15 cellular contexts compared by ENCODE assay signal in genomic region chr6:152121910-152122309, GRCh38.
DNase-seq lines count a peak whose midpoint lies in the region; ATAC-seq and TF ChIP-seq lines count a peak whose summit lies in the region.
"Had no signal": no experiment of that assay in that cellular context is flagged by ENCODE, and none has a peak within 500 bp of the region (broad histone marks: within the 10 kb centered on the region; RNA-seq: fewer than 3 reads in every experiment).

No MANE protein-coding gene starts in this region.

- no peak overlapping the region for H3K4me3 ChIP-seq in heart left ventricle
- no peak overlapping the region for H3K4me3 ChIP-seq in fibroblast of the aortic adventitia (ENCODE audit: low read depth, low read length)
- no peak overlapping the region for H3K4me3 ChIP-seq in aorta (ENCODE audit: low read length in 2 of 2)
- H3K4me3 ChIP-seq in A673 (ENCODE audit: low read depth, low read length, poor library complexity, severe bottlenecking) = no peak overlapping the region
- H3K4me3 ChIP-seq: A549, K562, PC-9 had no signal

- POLR2A ChIA-PET in A673 (lab: Charles Lee; ENCODE audit: low non-redundant PET) (no interaction called here), WTC11 (lab: Charles Lee) (no interaction called here)

- H3K36me3 Mint-ChIP-seq in WTC11 = no peaks in the 10 kb centered on the region

- H3K36me3 ChIP-seq in heart left ventricle = peaks cover 0 to 79% (median 61%) of the 10 kb centered on the region in 9 donors
- H3K36me3 ChIP-seq in aorta (ENCODE audit: control insufficient read depth in 1 of 2, insufficient read depth in 2 of 2, low read length in 1 of 2) = peaks cover 3% of the 10 kb centered on the region in 2 donors
- no peaks in the 10 kb centered on the region for H3K36me3 ChIP-seq in A673 (ENCODE audit: insufficient read depth, low read length, poor library complexity, severe bottlenecking)

- H3K4me1 ChIP-seq in heart left ventricle (peaks cover 0 to 24% (median 5%) of the 10 kb centered on the region in 12 donors), aorta (ENCODE audit: control insufficient read depth in 1 of 2, insufficient read depth in 2 of 2, low read length in 2 of 2) (no peaks in the 10 kb centered on the region), A673 (ENCODE audit: insufficient read depth, low read length, poor library complexity, severe bottlenecking) (no peaks in the 10 kb centered on the region)
- H3K4me1 ChIP-seq: A549 had no signal

- DNase-seq in heart left ventricle (no peak), cardiac septum (ENCODE audit: low spot score) (no peak), fibroblast of the aortic adventitia (ENCODE audit: low read depth) (peak; percentile 69), midbrain (lab: John Stamatoyannopoulos, UW) (peak; percentile 11), aorta (no peak), A673 (ENCODE audit: low spot score) (no peak), WTC11 (ENCODE audit: low spot score) (no peak)
- DNase-seq in stimulated activated naive CD8-positive, alpha-beta T cell treated with anti-CD3 and anti-CD28 coated beads, Interleukin-15, Interleukin-2, amounts not matched to agents 100 U/mL and 50 U/mL, for 24 hours = no peak
- DNase-seq: NCI-H1417 treated with DMSO at 0.1 percent for 48 hours, NCI-H2029, NCI-H510A, NCI-H774, PC-9 had no signal

- peaks cover 5% of the 10 kb centered on the region for H3K9me3 Mint-ChIP-seq in WTC11

- H3K27me3 Mint-ChIP-seq in WTC11 (ENCODE audit: low read depth) = no peaks in the 10 kb centered on the region

- CTCF ChIA-PET in A673 (lab: Charles Lee) = no interaction called here
- CTCF ChIA-PET in WTC11 (lab: Charles Lee) = no interaction called here

- H3K27ac ChIP-seq in heart left ventricle (peak overlapping the region in 3 of 12 donors; percentile 8 to 13 (median 8)), aorta (ENCODE audit: low read depth in 1 of 2, low read length in 2 of 2) (no peak overlapping the region), A673 (ENCODE audit: low read depth, low read length, poor library complexity, severe bottlenecking) (no peak overlapping the region)
- H3K27ac ChIP-seq: A549, PC-9 had no signal

- no peak for TF ChIP-seq POLR2A in heart left ventricle (IDR thresholded peaks at IDR 0.05)

- ATAC-seq in heart left ventricle = peak in 3 of 4 donors; percentile 28 to 64 (median 34)
- peak; percentile 42 for ATAC-seq in aorta (ENCODE audit: low FRiP score)
- no peak for ATAC-seq in stimulated activated naive CD8-positive, alpha-beta T cell treated with anti-CD3 and anti-CD28 coated beads, Interleukin-15, Interleukin-2, amounts not matched to agents 100 U/mL and 50 U/mL, for 24 hours
- ATAC-seq in WTC11 = no peak
- ATAC-seq: A549, K562 had no signal

- WGBS in heart left ventricle, 4 donors = 38 to 56% (median 46%) methylated on average over 3 of the region's 3 CpGs
- 5 to 22% methylated on average over 3 of the region's 3 CpGs for WGBS in aorta, 2 donors

- TF ChIP-seq CTCF in heart left ventricle (IDR thresholded peaks at IDR 0.05) (no peak), fibroblast of the aortic adventitia (IDR thresholded peaks at IDR 0.05; ENCODE audit: insufficient read depth, low read length) (no peak), A673 (conservative IDR thresholded peaks at IDR 0.05; ENCODE audit: low read depth, low read length) (no peak), WTC11 (IDR thresholded peaks at IDR 0.05) (no peak)

- intact Hi-C loops in heart left ventricle (cut with DNase I) = loop anchor here in 8 of 10 donors (5.0 to 10.0 kb wide), 5 partner anchors 355 to 447 kb away; no protein-coding TSS in a partner anchor
- intact Hi-C loops in cardiac septum (cut with DNase I) = no loop called here
- intact Hi-C loops in aorta (cut with DNase I) = loop anchor here (10.0 kb wide), 1 partner anchor 447 kb away; no protein-coding TSS in a partner anchor
- intact Hi-C loops in A673 (cut with micrococcal nuclease; ENCODE audit: unreplicated experiment) = loop anchor here (10.0 kb wide), 1 partner anchor 447 kb away; no protein-coding TSS in a partner anchor

- no peak overlapping the region for H3K4me3 Mint-ChIP-seq in WTC11

- H3K4me1 Mint-ChIP-seq in WTC11 = no peaks in the 10 kb centered on the region

- no peaks in the 10 kb centered on the region for H3K27me3 ChIP-seq in heart left ventricle
- H3K27me3 ChIP-seq in aorta (ENCODE audit: control insufficient read depth in 1 of 2, insufficient read depth in 2 of 2, low read length in 1 of 2) = no peaks in the 10 kb centered on the region
- H3K27me3 ChIP-seq in A673 (replicated peaks; ENCODE audit: insufficient read depth, low read depth, low read length, poor library complexity) = no peaks in the 10 kb centered on the region

- H3K9me3 ChIP-seq in heart left ventricle (no peaks in the 10 kb centered on the region), aorta (ENCODE audit: control insufficient read depth, low read length) (no peaks in the 10 kb centered on the region), A673 (ENCODE audit: low read depth, low read length, poor library complexity, severe bottlenecking) (no peaks in the 10 kb centered on the region)
- H3K9me3 ChIP-seq: A549 had no signal

- no peak overlapping the region for H3K27ac Mint-ChIP-seq in WTC11

- no TSS peak for BruUV-seq in A673 (replicated peaks; lab: Mats Ljungman, UMichigan)

TF ChIP-seq in WTC11, 78 proteins besides CTCF, POLR2A, EP300 and RAD21 (continues in another document):
- TF ChIP-seq NR2C2 (CRISPR knock-in tag; IDR thresholded peaks at IDR 0.05) (no peak), GABPB1 (CRISPR knock-in tag; IDR thresholded peaks at IDR 0.05) (no peak), NR1H2 (CRISPR knock-in tag; IDR thresholded peaks at IDR 0.05) (no peak), NR3C1 (CRISPR knock-in tag; conservative IDR thresholded peaks at IDR 0.05; ENCODE audit: low read depth) (no peak)
- TF ChIP-seq, protein P1, sequence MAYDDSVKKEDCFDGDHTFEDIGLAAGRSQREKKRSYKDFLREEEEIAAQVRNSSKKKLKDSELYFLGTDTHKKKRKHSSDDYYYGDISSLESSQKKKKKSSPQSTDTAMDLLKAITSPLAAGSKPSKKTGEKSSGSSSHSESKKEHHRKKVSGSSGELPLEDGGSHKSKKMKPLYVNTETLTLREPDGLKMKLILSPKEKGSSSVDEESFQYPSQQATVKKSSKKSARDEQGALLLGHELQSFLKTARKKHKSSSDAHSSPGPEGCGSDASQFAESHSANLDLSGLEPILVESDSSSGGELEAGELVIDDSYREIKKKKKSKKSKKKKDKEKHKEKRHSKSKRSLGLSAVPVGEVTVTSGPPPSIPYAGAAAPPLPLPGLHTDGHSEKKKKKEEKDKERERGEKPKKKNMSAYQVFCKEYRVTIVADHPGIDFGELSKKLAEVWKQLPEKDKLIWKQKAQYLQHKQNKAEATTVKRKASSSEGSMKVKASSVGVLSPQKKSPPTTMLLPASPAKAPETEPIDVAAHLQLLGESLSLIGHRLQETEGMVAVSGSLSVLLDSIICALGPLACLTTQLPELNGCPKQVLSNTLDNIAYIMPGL (CRISPR knock-in tag; IDR thresholded peaks at IDR 0.05) = no peak
- TF ChIP-seq, protein P2, sequence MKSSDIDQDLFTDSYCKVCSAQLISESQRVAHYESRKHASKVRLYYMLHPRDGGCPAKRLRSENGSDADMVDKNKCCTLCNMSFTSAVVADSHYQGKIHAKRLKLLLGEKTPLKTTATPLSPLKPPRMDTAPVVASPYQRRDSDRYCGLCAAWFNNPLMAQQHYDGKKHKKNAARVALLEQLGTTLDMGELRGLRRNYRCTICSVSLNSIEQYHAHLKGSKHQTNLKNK (CRISPR knock-in tag; IDR thresholded peaks at IDR 0.05) = no peak
- TF ChIP-seq, protein P3, sequence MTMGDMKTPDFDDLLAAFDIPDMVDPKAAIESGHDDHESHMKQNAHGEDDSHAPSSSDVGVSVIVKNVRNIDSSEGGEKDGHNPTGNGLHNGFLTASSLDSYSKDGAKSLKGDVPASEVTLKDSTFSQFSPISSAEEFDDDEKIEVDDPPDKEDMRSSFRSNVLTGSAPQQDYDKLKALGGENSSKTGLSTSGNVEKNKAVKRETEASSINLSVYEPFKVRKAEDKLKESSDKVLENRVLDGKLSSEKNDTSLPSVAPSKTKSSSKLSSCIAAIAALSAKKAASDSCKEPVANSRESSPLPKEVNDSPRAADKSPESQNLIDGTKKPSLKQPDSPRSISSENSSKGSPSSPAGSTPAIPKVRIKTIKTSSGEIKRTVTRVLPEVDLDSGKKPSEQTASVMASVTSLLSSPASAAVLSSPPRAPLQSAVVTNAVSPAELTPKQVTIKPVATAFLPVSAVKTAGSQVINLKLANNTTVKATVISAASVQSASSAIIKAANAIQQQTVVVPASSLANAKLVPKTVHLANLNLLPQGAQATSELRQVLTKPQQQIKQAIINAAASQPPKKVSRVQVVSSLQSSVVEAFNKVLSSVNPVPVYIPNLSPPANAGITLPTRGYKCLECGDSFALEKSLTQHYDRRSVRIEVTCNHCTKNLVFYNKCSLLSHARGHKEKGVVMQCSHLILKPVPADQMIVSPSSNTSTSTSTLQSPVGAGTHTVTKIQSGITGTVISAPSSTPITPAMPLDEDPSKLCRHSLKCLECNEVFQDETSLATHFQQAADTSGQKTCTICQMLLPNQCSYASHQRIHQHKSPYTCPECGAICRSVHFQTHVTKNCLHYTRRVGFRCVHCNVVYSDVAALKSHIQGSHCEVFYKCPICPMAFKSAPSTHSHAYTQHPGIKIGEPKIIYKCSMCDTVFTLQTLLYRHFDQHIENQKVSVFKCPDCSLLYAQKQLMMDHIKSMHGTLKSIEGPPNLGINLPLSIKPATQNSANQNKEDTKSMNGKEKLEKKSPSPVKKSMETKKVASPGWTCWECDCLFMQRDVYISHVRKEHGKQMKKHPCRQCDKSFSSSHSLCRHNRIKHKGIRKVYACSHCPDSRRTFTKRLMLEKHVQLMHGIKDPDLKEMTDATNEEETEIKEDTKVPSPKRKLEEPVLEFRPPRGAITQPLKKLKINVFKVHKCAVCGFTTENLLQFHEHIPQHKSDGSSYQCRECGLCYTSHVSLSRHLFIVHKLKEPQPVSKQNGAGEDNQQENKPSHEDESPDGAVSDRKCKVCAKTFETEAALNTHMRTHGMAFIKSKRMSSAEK (CRISPR knock-in tag; IDR thresholded peaks at IDR 0.05; ENCODE audit: borderline replicate concordance) = no peak

Comparison
In these comparisons a context has a peak if more than half of its experiments do, and no peak if none do; other contexts are left out.
1. ATAC-seq: peak in heart left ventricle (3 of 4) and aorta (single experiment); none in stimulated activated naive CD8-positive, alpha-beta T cell treated with anti-CD3 and anti-CD28 coated beads, Interleukin-15, Interleukin-2, amounts not matched to agents 100 U/mL and 50 U/mL, for 24 hours (single experiment) and WTC11 (single experiment).
2. DNase-seq: peak in fibroblast of the aortic adventitia (single experiment) and midbrain (single experiment); none in heart left ventricle (0 of 5), cardiac septum (single experiment), aorta (0 of 2), A673 (single experiment), stimulated activated naive CD8-positive, alpha-beta T cell treated with anti-CD3 and anti-CD28 coated beads, Interleukin-15, Interleukin-2, amounts not matched to agents 100 U/mL and 50 U/mL, for 24 hours (single experiment) and WTC11 (single experiment).